In the genomic region with DNA sequence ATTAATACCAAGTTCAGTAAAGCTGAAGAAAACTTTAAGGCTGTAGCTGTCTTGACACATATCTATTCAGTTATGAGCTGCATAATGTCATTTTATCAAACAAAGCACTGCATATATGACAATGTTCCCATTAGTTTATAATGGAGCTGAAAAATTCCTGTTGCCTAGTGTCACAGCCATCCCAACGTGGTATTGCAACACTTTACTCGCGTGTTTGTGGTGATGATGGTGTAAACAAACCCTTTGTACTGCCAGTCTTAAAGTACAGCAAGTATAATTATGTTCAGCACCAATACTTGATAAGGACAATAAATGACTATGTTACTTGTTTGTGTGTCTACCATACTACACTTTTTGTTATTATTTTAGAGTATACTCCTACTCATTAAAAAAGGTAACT, we compare ENCODE assay signal across 2 cellular contexts.
TF ChIP-seq lines count a peak whose summit lies in the region.

No MANE protein-coding gene starts in this region.

TF ChIP-seq in liver, 16 proteins besides CTCF, POLR2A, EP300 and RAD21 (continued from another document):
- TF ChIP-seq ZBTB33 (IDR thresholded peaks at IDR 0.05) (peak; percentile 43), FOXA2 (IDR thresholded peaks at IDR 0.05) (peak; percentile 86), HNF4A (conservative IDR thresholded peaks at IDR 0.05) (peak in 1 of 2 donors; percentile 98), TAF1 (conservative IDR thresholded peaks at IDR 0.05) (no peak), JUND (IDR thresholded peaks at IDR 0.05) (peak in 1 of 2 donors; percentile 85), GABPA (IDR thresholded peaks at IDR 0.05 in 1 of 2, conservative IDR thresholded peaks at IDR 0.05 in 1 of 2) (no peak), HNF4G (IDR thresholded peaks at IDR 0.05) (no peak), FOXA1 (IDR thresholded peaks at IDR 0.05) (peak; percentile 40)
- TF ChIP-seq, protein P1, sequence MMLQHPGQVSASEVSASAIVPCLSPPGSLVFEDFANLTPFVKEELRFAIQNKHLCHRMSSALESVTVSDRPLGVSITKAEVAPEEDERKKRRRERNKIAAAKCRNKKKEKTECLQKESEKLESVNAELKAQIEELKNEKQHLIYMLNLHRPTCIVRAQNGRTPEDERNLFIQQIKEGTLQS (IDR thresholded peaks at IDR 0.05): no peak
- TF ChIP-seq, protein P2, sequence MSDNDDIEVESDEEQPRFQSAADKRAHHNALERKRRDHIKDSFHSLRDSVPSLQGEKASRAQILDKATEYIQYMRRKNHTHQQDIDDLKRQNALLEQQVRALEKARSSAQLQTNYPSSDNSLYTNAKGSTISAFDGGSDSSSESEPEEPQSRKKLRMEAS (IDR thresholded peaks at IDR 0.05): peak; percentile 53
- TF ChIP-seq, protein P3, sequence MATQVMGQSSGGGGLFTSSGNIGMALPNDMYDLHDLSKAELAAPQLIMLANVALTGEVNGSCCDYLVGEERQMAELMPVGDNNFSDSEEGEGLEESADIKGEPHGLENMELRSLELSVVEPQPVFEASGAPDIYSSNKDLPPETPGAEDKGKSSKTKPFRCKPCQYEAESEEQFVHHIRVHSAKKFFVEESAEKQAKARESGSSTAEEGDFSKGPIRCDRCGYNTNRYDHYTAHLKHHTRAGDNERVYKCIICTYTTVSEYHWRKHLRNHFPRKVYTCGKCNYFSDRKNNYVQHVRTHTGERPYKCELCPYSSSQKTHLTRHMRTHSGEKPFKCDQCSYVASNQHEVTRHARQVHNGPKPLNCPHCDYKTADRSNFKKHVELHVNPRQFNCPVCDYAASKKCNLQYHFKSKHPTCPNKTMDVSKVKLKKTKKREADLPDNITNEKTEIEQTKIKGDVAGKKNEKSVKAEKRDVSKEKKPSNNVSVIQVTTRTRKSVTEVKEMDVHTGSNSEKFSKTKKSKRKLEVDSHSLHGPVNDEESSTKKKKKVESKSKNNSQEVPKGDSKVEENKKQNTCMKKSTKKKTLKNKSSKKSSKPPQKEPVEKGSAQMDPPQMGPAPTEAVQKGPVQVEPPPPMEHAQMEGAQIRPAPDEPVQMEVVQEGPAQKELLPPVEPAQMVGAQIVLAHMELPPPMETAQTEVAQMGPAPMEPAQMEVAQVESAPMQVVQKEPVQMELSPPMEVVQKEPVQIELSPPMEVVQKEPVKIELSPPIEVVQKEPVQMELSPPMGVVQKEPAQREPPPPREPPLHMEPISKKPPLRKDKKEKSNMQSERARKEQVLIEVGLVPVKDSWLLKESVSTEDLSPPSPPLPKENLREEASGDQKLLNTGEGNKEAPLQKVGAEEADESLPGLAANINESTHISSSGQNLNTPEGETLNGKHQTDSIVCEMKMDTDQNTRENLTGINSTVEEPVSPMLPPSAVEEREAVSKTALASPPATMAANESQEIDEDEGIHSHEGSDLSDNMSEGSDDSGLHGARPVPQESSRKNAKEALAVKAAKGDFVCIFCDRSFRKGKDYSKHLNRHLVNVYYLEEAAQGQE (IDR thresholded peaks at IDR 0.05): peak; percentile 73

TF ChIP-seq in HepG2, 621 proteins besides CTCF, POLR2A, EP300 and RAD21 (continued from another document):
- TF ChIP-seq LCORL (IDR thresholded peaks at IDR 0.05): no peak
- TF ChIP-seq LCORL (CRISPR knock-in tag; IDR thresholded peaks at IDR 0.05): no peak
- TF ChIP-seq FOSL2 (CRISPR knock-in tag; IDR thresholded peaks at IDR 0.05): no peak
TF ChIP-seq in HepG2: peak in this region for 0.
